ENCODE assay signal across 1 cellular context in the genomic region with DNA sequence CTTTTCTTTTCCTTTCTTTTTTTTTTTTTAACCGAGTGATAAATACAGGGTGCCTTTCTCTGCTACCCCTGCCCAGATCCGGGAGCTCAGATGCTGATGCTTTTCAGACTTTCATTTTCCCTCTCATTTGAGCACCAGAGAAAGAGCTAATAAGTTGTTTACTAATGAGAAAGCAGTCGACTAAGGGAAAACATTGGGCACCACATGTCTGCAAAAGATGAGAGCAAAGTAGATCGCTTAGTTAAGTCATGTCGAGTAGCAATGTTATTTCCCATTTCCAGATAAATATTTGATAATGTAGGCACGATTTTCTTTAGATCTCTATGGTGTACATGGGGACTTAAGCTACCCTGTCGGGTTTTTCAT.
TF ChIP-seq lines count a peak whose summit lies in the region.

No MANE protein-coding gene starts in this region.

TF ChIP-seq in liver, 16 proteins besides CTCF, POLR2A, EP300 and RAD21 (continued from another document):
- TF ChIP-seq FOXA2 (IDR thresholded peaks at IDR 0.05), result no peak
